ENCODE assay signal across 8 cellular contexts in the genomic region with DNA sequence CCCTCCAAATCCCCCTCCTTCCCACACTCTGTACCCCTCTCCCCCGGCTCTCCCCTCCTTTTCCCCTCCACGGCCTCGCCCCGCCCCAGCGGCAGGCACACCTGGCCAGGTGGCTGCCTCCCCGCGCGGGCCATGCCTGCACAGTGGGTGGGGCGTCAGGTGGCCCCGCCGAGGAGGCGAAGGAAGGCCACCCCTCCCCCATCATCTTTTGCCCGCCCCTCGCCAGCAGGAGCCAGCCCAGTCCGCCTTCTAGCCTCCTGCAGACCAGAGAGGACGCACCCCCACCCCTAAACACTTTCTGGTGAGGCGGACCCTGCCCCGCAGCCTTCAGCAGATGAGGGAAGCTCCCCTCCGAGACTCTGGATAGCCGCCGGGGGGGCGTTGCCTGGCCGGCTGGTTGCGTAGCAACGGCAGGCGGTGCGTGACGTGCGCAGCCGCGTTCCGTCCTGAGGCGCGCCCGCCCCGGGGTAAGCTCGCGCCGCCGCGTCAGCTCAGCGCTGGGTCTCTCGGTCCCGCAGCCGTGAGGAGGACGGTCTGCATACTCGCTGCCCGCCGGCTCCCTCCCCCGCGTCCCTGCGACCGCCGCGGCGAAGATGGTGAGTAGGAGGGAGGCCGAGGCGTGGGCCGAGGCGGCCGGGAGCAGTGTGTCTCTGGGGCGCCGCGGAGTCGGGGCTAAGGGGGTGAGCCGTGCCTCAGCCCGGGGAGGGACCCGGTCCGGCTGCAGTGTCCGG. TPM values are rescaled to one million over a fixed set of nuclear protein-coding genes. Genes with fewer than 3 reads are reported as not detected.
DNase-seq lines count a peak whose midpoint lies in the region; FAIRE-seq and TF ChIP-seq lines count a peak whose summit lies in the region.

TSS of gene DSTN (plus strand) at position 460 of the 731 bp plus-strand sequence. CDS start at position 594, 134 bp downstream.

- no peaks in the 10 kb centered on the region for H3K36me3 Mint-ChIP-seq in nephron (ENCODE audit: low read depth)
- no peaks in the 10 kb centered on the region for H3K36me3 Mint-ChIP-seq in stimulated activated naive CD8-positive, alpha-beta T cell treated with anti-CD3 and anti-CD28 coated beads, Interleukin-15, Interleukin-2, amounts not matched to agents 100 ng/mL and 50 ng/mL, for 24 hours (ENCODE audit: low read depth)

- H3K4me3 Mint-ChIP-seq in nephron, result peak within 1 kb of the TSS; percentile 96 to 97 (median 96)
- H3K4me3 Mint-ChIP-seq in stimulated activated naive CD8-positive, alpha-beta T cell treated with anti-CD3 and anti-CD28 coated beads, Interleukin-15, Interleukin-2, amounts not matched to agents 100 ng/mL and 50 ng/mL, for 24 hours, result peak within 1 kb of the TSS; percentile 86

- peaks cover 33% of the 10 kb centered on the region for H3K4me1 Mint-ChIP-seq in nephron
- H3K4me1 Mint-ChIP-seq in stimulated activated naive CD8-positive, alpha-beta T cell treated with anti-CD3 and anti-CD28 coated beads, Interleukin-15, Interleukin-2, amounts not matched to agents 100 ng/mL and 50 ng/mL, for 24 hours (ENCODE audit: low read depth), result peaks cover 33% of the 10 kb centered on the region

- FAIRE-seq in H54 (lab: Jason Lieb, UNC), result peak; percentile 43

- no peaks in the 10 kb centered on the region for H3K27me3 Mint-ChIP-seq in nephron (ENCODE audit: low read depth)
- H3K27me3 Mint-ChIP-seq in stimulated activated naive CD8-positive, alpha-beta T cell treated with anti-CD3 and anti-CD28 coated beads, Interleukin-15, Interleukin-2, amounts not matched to agents 100 ng/mL and 50 ng/mL, for 24 hours, result peaks cover 14% of the 10 kb centered on the region

- H3K9me3 ChIP-seq in ES-I3 (ENCODE audit: control insufficient read depth, insufficient read depth, low read length), result peaks cover 3% of the 10 kb centered on the region

- H3K9ac ChIP-seq in ES-I3 (ENCODE audit: low read depth, low read length), result peak within 1 kb of the TSS; percentile 95

- H3K27ac Mint-ChIP-seq in nephron, result peak within 1 kb of the TSS; percentile 86 to 93 (median 87)
- peak within 1 kb of the TSS; percentile 81 for H3K27ac Mint-ChIP-seq in stimulated activated naive CD8-positive, alpha-beta T cell treated with anti-CD3 and anti-CD28 coated beads, Interleukin-15, Interleukin-2, amounts not matched to agents 100 ng/mL and 50 ng/mL, for 24 hours

- no peaks in the 10 kb centered on the region for H3K36me3 ChIP-seq in ES-I3 (ENCODE audit: insufficient read depth, low read length)

- DNase-seq in H54 (ENCODE audit: insufficient read length, low spot score) (peak; percentile 80), LoVo (ENCODE audit: low spot score) (peak; percentile 93), fibroblast of the aortic adventitia (ENCODE audit: low read depth) (peak; percentile 89)
- DNase-seq in activated effector memory CD4-positive, alpha-beta T cell treated with anti-CD3 and anti-CD28 coated beads, Interleukin-2, amount 50 U/mL, for 16 hours, result peak; percentile 95

- TF ChIP-seq CTCF in fibroblast of the aortic adventitia (IDR thresholded peaks at IDR 0.05; ENCODE audit: insufficient read depth, low read length), result no peak
- TF ChIP-seq CTCF in nephron (IDR thresholded peaks at IDR 0.05; ENCODE audit: unreplicated experiment in 3 of 3), result no peak

- TF ChIP-seq POLR2A in H54 (IDR thresholded peaks at IDR 0.05; ENCODE audit: low read depth, low read length), result peak; percentile 97
- peak; percentile 84 for TF ChIP-seq POLR2A in Raji (IDR thresholded peaks at IDR 0.05; ENCODE audit: insufficient read depth, low read depth, low read length)

- H3K4me1 ChIP-seq in ES-I3 (ENCODE audit: insufficient read depth, low read length), result peaks cover 34% of the 10 kb centered on the region

- H3K9me3 Mint-ChIP-seq in nephron, result no peaks in the 10 kb centered on the region
- H3K9me3 Mint-ChIP-seq in stimulated activated naive CD8-positive, alpha-beta T cell treated with anti-CD3 and anti-CD28 coated beads, Interleukin-15, Interleukin-2, amounts not matched to agents 100 ng/mL and 50 ng/mL, for 24 hours, result no peaks in the 10 kb centered on the region

- H3K4me3 ChIP-seq in fibroblast of the aortic adventitia (ENCODE audit: low read depth, low read length), result peak within 1 kb of the TSS; percentile 85

RNA-seq across cellular contexts. Expression of gene DSTN, which starts in this region (rescaled TPM):
- total RNA-seq in fibroblast of the aortic adventitia (ENCODE audit: low replicate concordance), result 348 and 555 TPM in 2 replicates

Comparison
In these comparisons a context has a peak if more than half of its experiments do, and no peak if none do; other contexts are left out.
1. Peak in every context shown above with its lines: DNase-seq and H3K4me3 ChIP-seq.